12 cellular contexts compared by ENCODE assay signal in genomic region chr19:52492201-52492960, GRCh38. TPM values are rescaled to one million over a fixed set of nuclear protein-coding genes. Genes with fewer than 3 reads are reported as not detected.
DNase-seq lines count a peak whose midpoint lies in the region; ATAC-seq and TF ChIP-seq lines count a peak whose summit lies in the region.
"Had no signal": no experiment of that assay in that cellular context is flagged by ENCODE, and none has a peak within 500 bp of the region (broad histone marks: within the 10 kb centered on the region; RNA-seq: fewer than 3 reads in every experiment).

No MANE protein-coding gene starts in this region.

- no peaks in the 10 kb centered on the region for H3K79me1 ChIP-seq in H9 (ENCODE audit: insufficient read depth, low read depth, low read length, poor library complexity, severe bottlenecking)

- no peak overlapping the region for H2BK120ac ChIP-seq in H9 (ENCODE audit: low read depth, low read length, poor library complexity, severe bottlenecking)

- H2BK5ac ChIP-seq in H9 (ENCODE audit: insufficient read length, low read length), result no peak overlapping the region

- DNase-seq in D341Med (ENCODE audit: low spot score) (peak; percentile 21), H9 (peak; percentile 97), endothelial cell (ENCODE audit: low spot score) (peak; percentile 45)
- DNase-seq in activated naive CD4-positive, alpha-beta T cell treated with Interleukin-2 at 50 U/mL for 16 hours, result no peak
- DNase-seq: GF-D8, occipital lobe had no signal

- H3K27me3 ChIP-seq in H9 (ENCODE audit: insufficient read depth, low read length) (no peaks in the 10 kb centered on the region; the same call in 1 of the 2 replicates), neural cell (ENCODE audit: insufficient read depth, low read depth, low read length) (no peaks in the 10 kb centered on the region)
- H3K27me3 ChIP-seq: heart left ventricle had no signal

- no peaks in the 10 kb centered on the region for H3K79me2 ChIP-seq in H9 (ENCODE audit: insufficient read depth, low read length)
- no peaks in the 10 kb centered on the region for H3K79me2 ChIP-seq in neural cell (replicated peaks; ENCODE audit: insufficient read depth, low read length)

- H3K36me3 Mint-ChIP-seq in H9 (ENCODE audit: insufficient read depth in 1 of 3, low read depth in 3 of 3) (peaks cover 0 to 5% (median 4%) of the 10 kb centered on the region in 3 experiments; a peak in 3 of 7 replicates), endothelial cell (ENCODE audit: low read depth, unreplicated experiment) (peaks cover 5% of the 10 kb centered on the region)
- H3K36me3 Mint-ChIP-seq: IgD-negative memory B cell had no signal

- H3K9ac ChIP-seq in H9 (ENCODE audit: extremely low read depth, insufficient read length, low read length), result no peak overlapping the region
- H3K9ac ChIP-seq in neural cell (ENCODE audit: low read length), result no peak overlapping the region

- no peak overlapping the region for H3K27ac ChIP-seq in H9 (ENCODE audit: insufficient read length, low read depth, low read length)
- H3K27ac ChIP-seq in neural cell (ENCODE audit: low read length), result no peak overlapping the region
- H3K27ac ChIP-seq: heart left ventricle had no signal

- no peak for TF ChIP-seq EP300 in neural cell (conservative IDR thresholded peaks at IDR 0.05; ENCODE audit: poor library complexity, severe bottlenecking)

- no peak overlapping the region for H2BK20ac ChIP-seq in H9 (ENCODE audit: low read depth, low read length, poor library complexity, severe bottlenecking)

- H3K27ac Mint-ChIP-seq in H9 (no peak overlapping the region; a peak in 1 of 7 replicates), endothelial cell (ENCODE audit: unreplicated experiment) (no peak overlapping the region)
- H3K27ac Mint-ChIP-seq: IgD-negative memory B cell had no signal

- TF ChIP-seq CTCF in H9 (conservative IDR thresholded peaks at IDR 0.05) (peak; percentile 40; the same call in 1 of the 3 replicates), endothelial cell (IDR thresholded peaks at IDR 0.05; ENCODE audit: unreplicated experiment) (no peak), neural cell (IDR thresholded peaks at IDR 0.05; ENCODE audit: poor library complexity, severe bottlenecking) (no peak)

- H3K4me1 Mint-ChIP-seq in H9 (peaks cover 9 to 16% of the 10 kb centered on the region in 2 experiments), endothelial cell (ENCODE audit: unreplicated experiment) (peaks cover 3% of the 10 kb centered on the region)
- H3K4me1 Mint-ChIP-seq: IgD-negative memory B cell had no signal

- H3T11ph ChIP-seq in H9 (ENCODE audit: low read length), result no peak overlapping the region

- no peak overlapping the region for H3K4ac ChIP-seq in H9 (ENCODE audit: low read depth, low read length)

- H3K27me3 Mint-ChIP-seq in H9 (ENCODE audit: low read depth), result peaks cover 49% of the 10 kb centered on the region
- peaks cover 8% of the 10 kb centered on the region for H3K27me3 Mint-ChIP-seq in endothelial cell (ENCODE audit: unreplicated experiment)
- H3K27me3 Mint-ChIP-seq: IgD-negative memory B cell had no signal

- H4K91ac ChIP-seq in H9 (ENCODE audit: insufficient read length, low read depth, low read length), result no peak overlapping the region

- H4K5ac ChIP-seq in H9 (ENCODE audit: insufficient read length, low read depth, low read length), result no peak overlapping the region

- peak overlapping the region; percentile 31 for H3K4me3 ChIP-seq in neural cell (ENCODE audit: low read length)

- peak overlapping the region; percentile 77 to 85 for H3K4me3 Mint-ChIP-seq in H9
- H3K4me3 Mint-ChIP-seq in endothelial cell (ENCODE audit: unreplicated experiment), result no peak overlapping the region

- H3K4me2 ChIP-seq in H9 (ENCODE audit: insufficient read depth, insufficient read length, low read length) (peak overlapping the region; percentile 52), neural cell (ENCODE audit: low read length) (no peak overlapping the region)

- ATAC-seq in GM21390 (IDR thresholded peaks at IDR 0.05; ENCODE audit: unreplicated experiment) (no peak), GM21360 (IDR thresholded peaks at IDR 0.05; ENCODE audit: unreplicated experiment) (no peak)

- no peak overlapping the region for H4K8ac ChIP-seq in H9 (replicated peaks; ENCODE audit: insufficient read length, low read depth, low read length)

- no peak for TF ChIP-seq RAD21 in neural cell (conservative IDR thresholded peaks at IDR 0.05)

- H4K20me1 ChIP-seq in H9 (ENCODE audit: control insufficient read depth, insufficient read depth, insufficient read length) (no peaks in the 10 kb centered on the region), neural cell (ENCODE audit: insufficient read depth) (no peaks in the 10 kb centered on the region)

- H2BK15ac ChIP-seq in H9 (ENCODE audit: low read depth, low read length), result no peak overlapping the region

- H3F3A ChIP-seq in neural cell (ENCODE audit: insufficient read depth, low read length, poor library complexity, severe bottlenecking), result no peaks in the 10 kb centered on the region

- H3K36me3 ChIP-seq in neural cell (ENCODE audit: insufficient read depth, low read length), result no peaks in the 10 kb centered on the region

- H2AFZ ChIP-seq in H9 (ENCODE audit: low read length), result no peak overlapping the region
- H2AFZ ChIP-seq in neural cell (ENCODE audit: low read depth, low read length), result no peak overlapping the region

- no peak overlapping the region for H3K14ac ChIP-seq in H9 (ENCODE audit: insufficient read depth, low read length)

- H3K23me2 ChIP-seq in H9 (ENCODE audit: insufficient read length, low read depth, low read length, poor library complexity, severe bottlenecking), result peaks cover 8% of the 10 kb centered on the region

- no peak overlapping the region for H2BK12ac ChIP-seq in H9 (ENCODE audit: insufficient read length, low read depth, low read length)

- no peak overlapping the region for H3K56ac ChIP-seq in H9 (ENCODE audit: insufficient read length, low read depth, low read length)

- no CpG with 5 or more reads among the region's 37 CpGs for WGBS in H9 (ENCODE audit: extremely low coverage, insufficient read length, low lambda C conversion rate)

- no peaks in the 10 kb centered on the region for H3K9me2 ChIP-seq in neural cell (ENCODE audit: insufficient read depth, low read length)

- peaks cover 19 to 25% of the 10 kb centered on the region in 2 experiments for H3K9me3 Mint-ChIP-seq in H9
- H3K9me3 Mint-ChIP-seq in endothelial cell (ENCODE audit: unreplicated experiment), result peaks cover 18% of the 10 kb centered on the region

- H3K4me1 ChIP-seq in H9 (ENCODE audit: insufficient read depth, low read length), result no peaks in the 10 kb centered on the region
- H3K4me1 ChIP-seq: heart left ventricle had no signal

- H2AK5ac ChIP-seq in H9 (ENCODE audit: insufficient read length, low read length), result no peak overlapping the region

- H3K9me3 ChIP-seq in H9 (ENCODE audit: control insufficient read depth, low read depth, low read length) (no peaks in the 10 kb centered on the region), neural cell (ENCODE audit: low read length) (no peaks in the 10 kb centered on the region)

- no peak overlapping the region for H3K23ac ChIP-seq in H9 (ENCODE audit: insufficient read length, low read depth, low read length)

- H3K18ac ChIP-seq in H9 (ENCODE audit: insufficient read length, low read depth, low read length), result no peak overlapping the region

TF ChIP-seq in neural cell, 6 proteins besides CTCF, POLR2A, EP300 and RAD21:
- TF ChIP-seq POLR2AphosphoS5 (IDR thresholded peaks at IDR 0.05) (no peak), SMC3 (conservative IDR thresholded peaks at IDR 0.05; ENCODE audit: poor library complexity) (no peak), TAF1 (IDR thresholded peaks at IDR 0.05; ENCODE audit: low read depth) (no peak), REST (IDR thresholded peaks at IDR 0.05; ENCODE audit: borderline replicate concordance) (no peak), MXI1 (conservative IDR thresholded peaks at IDR 0.05; ENCODE audit: poor library complexity, severe bottlenecking) (no peak), EZH2 (IDR thresholded peaks at IDR 0.05; ENCODE audit: borderline replicate concordance, insufficient read depth, low read length, poor library complexity, severe bottlenecking) (no peak)

RNA-seq across cellular contexts. Expression of gene ZNF808, which starts 35.1 kb away (rescaled TPM):
- total RNA-seq in H9 (2021) (33.7 and 35.7 TPM in 2 replicates), endothelial cell (ENCODE audit: unreplicated experiment) (22.6 TPM)
- polyA plus RNA-seq in neural cell, result 6.5 and 13.4 TPM in 2 replicates
- 47.2 and 57.4 TPM in 2 replicates for polyA minus RNA-seq in neural cell

RNA-seq across cellular contexts. Expression of gene ZNF578, which starts 39.0 kb away (rescaled TPM):
- total RNA-seq in H9 (2021) (5.1 and 5.3 TPM in 2 replicates), endothelial cell (ENCODE audit: unreplicated experiment) (0.26 TPM)
- 0.47 and 1.1 TPM in 2 replicates for polyA plus RNA-seq in neural cell
- polyA minus RNA-seq in neural cell, result 3.2 and 3.8 TPM in 2 replicates
- total RNA-seq: NCI-H460 had no signal
